10 cellular contexts compared by ENCODE assay signal in genomic region chr3:130348258-130348657, GRCh38. TPM values are rescaled to one million over a fixed set of nuclear protein-coding genes. Genes with fewer than 3 reads are reported as not detected.
"Had no signal": no experiment of that assay in that cellular context is flagged by ENCODE, and none has a peak within 500 bp of the region (broad histone marks: within the 10 kb centered on the region; RNA-seq: fewer than 3 reads in every experiment).

No MANE protein-coding gene starts in this region.

RNA-seq across cellular contexts. Expression of gene COL6A5, which starts 2.8 kb away (rescaled TPM):
- total RNA-seq: dermis blood vessel endothelial cell, dermis microvascular lymphatic vessel endothelial cell, endothelial cell of umbilical vein, epithelial cell of proximal tubule, esophagus muscularis mucosa, foreskin keratinocyte, gastrocnemius medialis, glomerular endothelial cell, heart right ventricle had no signal
- polyA plus RNA-seq: endothelial cell of umbilical vein, foreskin keratinocyte, heart left ventricle, heart right ventricle had no signal
